In the genomic region with DNA sequence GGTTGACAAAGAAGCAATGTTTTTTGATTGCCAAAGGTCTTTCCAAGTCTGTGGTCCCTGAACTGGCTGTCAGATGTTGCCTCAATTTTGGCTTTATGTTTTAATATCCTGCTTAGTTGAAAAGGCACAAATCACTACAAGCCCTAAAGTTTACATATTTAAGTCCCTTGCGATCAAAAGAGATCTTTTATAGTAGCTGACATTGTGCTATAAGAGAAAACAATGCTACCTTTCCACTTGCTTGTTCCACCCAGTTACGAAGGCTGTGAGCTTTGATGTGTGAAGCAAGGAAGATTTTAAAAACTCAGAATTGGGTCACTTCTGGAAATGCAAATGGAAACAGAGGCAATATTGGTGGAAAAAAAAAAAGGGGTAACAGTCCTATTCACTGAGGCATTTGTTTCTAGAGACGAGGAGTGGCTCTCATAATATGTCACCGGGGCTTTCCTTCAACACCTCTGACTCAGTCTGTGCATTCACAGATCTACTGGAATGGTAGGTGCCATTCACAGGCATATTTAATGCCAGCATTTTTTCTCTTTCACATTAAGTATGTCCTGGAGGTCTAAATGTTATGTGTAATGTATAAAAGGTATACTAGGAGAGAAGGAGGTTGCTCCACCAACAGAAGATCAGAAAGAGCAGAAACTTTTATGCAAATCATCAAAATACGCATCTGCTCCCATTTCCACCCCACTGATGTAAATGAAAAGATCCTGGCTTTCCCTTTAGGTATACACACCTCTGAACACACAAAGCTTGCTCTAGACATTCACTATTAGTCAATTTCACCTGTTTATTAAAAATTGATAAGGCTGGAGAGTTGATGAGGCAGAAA, we compare ENCODE assay signal across 9 cellular contexts.
DNase-seq lines count a peak whose midpoint lies in the region; ATAC-seq and TF ChIP-seq lines count a peak whose summit lies in the region.
"Had no signal": no experiment of that assay in that cellular context is flagged by ENCODE, and none has a peak within 500 bp of the region (broad histone marks: within the 10 kb centered on the region; RNA-seq: fewer than 3 reads in every experiment).

No MANE protein-coding gene starts in this region.

- H3K36me3 ChIP-seq in GM06990 (ENCODE audit: control insufficient read depth, insufficient read depth, low read length) (no peaks in the 10 kb centered on the region), aorta (ENCODE audit: control insufficient read depth in 1 of 2, insufficient read depth in 2 of 2, low read length in 1 of 2) (no peaks in the 10 kb centered on the region)

- peak overlapping the region; percentile 85 to 93 for H3K27ac Mint-ChIP-seq in activated naive CD4-positive, alpha-beta T cell treated with anti-CD3 and anti-CD28 coated beads, Interleukin-2, amount 50 U/mL, for 72 hours

- WGBS in aorta, 2 donors: 89 to 90% methylated on average over 5 of the region's 5 CpGs

- no peak for TF ChIP-seq CTCF in GM06990 (IDR thresholded peaks at IDR 0.05; ENCODE audit: insufficient read depth, low read length, poor library complexity, severe bottlenecking)

- H3K27me3 ChIP-seq in GM06990 (replicated peaks; ENCODE audit: control insufficient read depth, insufficient read depth, low read length) (no peaks in the 10 kb centered on the region), aorta (ENCODE audit: control insufficient read depth in 1 of 2, insufficient read depth in 2 of 2, low read length in 1 of 2) (no peaks in the 10 kb centered on the region)

- no peak overlapping the region for H3K4me3 ChIP-seq in GM06990 (replicated peaks; ENCODE audit: low read depth, low read length)
- no peak overlapping the region for H3K4me3 ChIP-seq in aorta (ENCODE audit: low read length in 2 of 2)

- no peaks in the 10 kb centered on the region for H3K4me1 ChIP-seq in aorta (ENCODE audit: control insufficient read depth in 1 of 2, insufficient read depth in 2 of 2, low read length in 2 of 2)

- DNase-seq in GM06990 (ENCODE audit: extremely low read depth, insufficient read length): peak; percentile 11
- DNase-seq in GM19238 (ENCODE audit: insufficient read length, low spot score): peak; percentile 3
- DNase-seq in activated naive CD4-positive, alpha-beta T cell treated with anti-CD3 and anti-CD28 coated beads, Interleukin-2, amount 50 U/mL, for 72 hours (ENCODE audit: low spot score in 2 of 2): peak in 1 of 2 donors; percentile 20
- no peak for DNase-seq in KBM-7
- DNase-seq in aorta: no peak
- DNase-seq in NCI-H526 (lab: John Stamatoyannopoulos, UW): no peak
- no peak for DNase-seq in NCI-H2029 (lab: John Stamatoyannopoulos, UW)

- no peaks in the 10 kb centered on the region for H3K9me3 Mint-ChIP-seq in activated naive CD4-positive, alpha-beta T cell treated with anti-CD3 and anti-CD28 coated beads, Interleukin-2, amount 50 U/mL, for 72 hours

- intact Hi-C loops in aorta (cut with DNase I): no loop called here

- in situ Hi-C loops in KBM-7 (cut with MboI; ENCODE audit: low pct_unique_long_range_greater_than_20kb, low sequenced_read_pairs): no loop called here

- ATAC-seq in HG03039 (IDR thresholded peaks at IDR 0.05; ENCODE audit: unreplicated experiment): peak; percentile 97
- peak; percentile 99 to 100 for ATAC-seq in activated naive CD4-positive, alpha-beta T cell treated with anti-CD3 and anti-CD28 coated beads, Interleukin-2, amount 50 U/mL, for 72 hours
- ATAC-seq in aorta (ENCODE audit: low FRiP score): no peak
- ATAC-seq: sciatic nerve had no signal

- H3K9me3 ChIP-seq in aorta (ENCODE audit: control insufficient read depth, low read length): no peaks in the 10 kb centered on the region

- peaks cover 0 to 6% of the 10 kb centered on the region in 2 donors for H3K36me3 Mint-ChIP-seq in activated naive CD4-positive, alpha-beta T cell treated with anti-CD3 and anti-CD28 coated beads, Interleukin-2, amount 50 U/mL, for 72 hours

- H3K27ac ChIP-seq in aorta (ENCODE audit: low read depth in 1 of 2, low read length in 2 of 2): no peak overlapping the region

Comparison
In these comparisons a context has a peak if more than half of its experiments do, and no peak if none do; other contexts are left out.
1. DNase-seq: peak in GM06990 (single experiment) and GM19238 (single experiment); none in KBM-7 (single experiment), aorta (0 of 2), NCI-H526 (0 of 2) and NCI-H2029 (single experiment).